In genomic region chr16:81076566-81077076, GRCh38 we compare ENCODE assay signal across 8 cellular contexts. TPM values are rescaled to one million over a fixed set of nuclear protein-coding genes. Genes with fewer than 3 reads are reported as not detected.
A peak's percentile ranks its signal among the peaks of the same experiment; 100 is the strongest.
DNase-seq lines count a peak whose midpoint lies in the region; ATAC-seq and TF ChIP-seq lines count a peak whose summit lies in the region.

No MANE protein-coding gene starts in this region.

- H3K9ac ChIP-seq in DND-41 (ENCODE audit: low read depth, low read length): peak overlapping the region; percentile 81

- H3K4me3 ChIP-seq in DND-41 (ENCODE audit: low read depth in 1 of 2, low read length in 2 of 2) (peak overlapping the region; percentile 53 to 80), H7 (ENCODE audit: insufficient read depth, low read depth, low read length) (peak overlapping the region; percentile 70), LNCaP clone FGC (ENCODE audit: low read depth, low read length) (peak overlapping the region; percentile 81), fibroblast of villous mesenchyme (ENCODE audit: low read depth, low read length) (peak overlapping the region; percentile 84), neuron (ENCODE audit: low read length) (peak overlapping the region; percentile 64)

- H3K79me2 ChIP-seq in DND-41 (ENCODE audit: insufficient read depth, low read length): no peaks in the 10 kb centered on the region

- H3K36me3 ChIP-seq in DND-41 (ENCODE audit: insufficient read depth, low read length): no peaks in the 10 kb centered on the region
- H3K36me3 ChIP-seq in H7 (replicated peaks; ENCODE audit: control insufficient read depth, insufficient read depth, low read length): no peaks in the 10 kb centered on the region; the same call in 1 of the 2 replicates
- peaks cover 2% of the 10 kb centered on the region for H3K36me3 ChIP-seq in neuron (ENCODE audit: insufficient read depth, low read length)

- peak; percentile 84 for ATAC-seq in DND-41 (ENCODE audit: insufficient read depth, low read depth)

- peak; percentile 89 for DNase-seq in DND-41
- DNase-seq in H7: peak; percentile 91
- peak; percentile 59 for DNase-seq in LNCaP clone FGC (ENCODE audit: low read depth)
- DNase-seq in RPMI7951 (ENCODE audit: low read depth): peak; percentile 79
- DNase-seq in activated T-helper 1 cell treated with anti-CD3 and anti-CD28 coated beads, Interleukin-2, amount 50 U/mL, for 16 hours (ENCODE audit: low read depth in 1 of 2, low spot score in 1 of 2): peak; percentile 83 to 86
- peak; percentile 85 for DNase-seq in fibroblast of villous mesenchyme (ENCODE audit: low read depth)
- peak; percentile 61 for DNase-seq in stromal cell of bone marrow (ENCODE audit: low read depth)

- H3K9me3 ChIP-seq in DND-41 (ENCODE audit: insufficient read depth, low read length, severe bottlenecking) (no peaks in the 10 kb centered on the region), neuron (ENCODE audit: low read length) (peaks cover 2% of the 10 kb centered on the region)

- H3K27me3 ChIP-seq in DND-41 (ENCODE audit: insufficient read depth, low read length, poor library complexity) (no peaks in the 10 kb centered on the region), H7 (ENCODE audit: control insufficient read depth, insufficient read depth, low read length) (no peaks in the 10 kb centered on the region; the same call in 1 of the 2 replicates), neuron (ENCODE audit: insufficient read depth, low read length) (no peaks in the 10 kb centered on the region)

- H3K27ac ChIP-seq in DND-41 (ENCODE audit: low read length): peak overlapping the region; percentile 89

- H3K4me2 ChIP-seq in DND-41 (ENCODE audit: insufficient read depth, low read length): peak overlapping the region; percentile 87

- H2AFZ ChIP-seq in DND-41 (ENCODE audit: low read depth, low read length) (peak overlapping the region; percentile 93), neuron (ENCODE audit: low read depth, low read length) (peak overlapping the region; percentile 74)

- peaks cover 18% of the 10 kb centered on the region for H3K4me1 ChIP-seq in DND-41 (ENCODE audit: insufficient read depth, low read length)
- H3K4me1 ChIP-seq in neuron (ENCODE audit: insufficient read depth, low read length): peaks cover 10% of the 10 kb centered on the region

- no peak for TF ChIP-seq CTCF in DND-41 (IDR thresholded peaks at IDR 0.05; ENCODE audit: borderline replicate concordance, extremely low read depth, low read length, poor library complexity, severe bottlenecking)
- no peak for TF ChIP-seq CTCF in LNCaP clone FGC (IDR thresholded peaks at IDR 0.05; ENCODE audit: control insufficient read depth, extremely low read depth, insufficient read depth)
- TF ChIP-seq CTCF in fibroblast of villous mesenchyme (IDR thresholded peaks at IDR 0.05; ENCODE audit: insufficient read depth, low read depth, low read length): no peak

- H4K20me1 ChIP-seq in DND-41 (ENCODE audit: insufficient read depth, low read length): no peaks in the 10 kb centered on the region

RNA-seq across cellular contexts. Expression of gene C16orf46, which starts 0.4 kb away (rescaled TPM):
- total RNA-seq in H7 (2014; rRNA removed; shearing (Covaris generic)): 0.69 TPM in 1 of 2 replicates, not detected in the other
- 0.60 and 4.1 TPM in 2 replicates for total RNA-seq in RPMI7951 (2014; rRNA removed; shearing (Covaris generic))
- total RNA-seq in fibroblast of villous mesenchyme: 0.86 and 0.97 TPM in 2 replicates

RNA-seq across cellular contexts. Expression of gene GCSH, which starts 19.6 kb away (rescaled TPM):
- total RNA-seq in H7 (2014; rRNA removed; shearing (Covaris generic)): 54.5 and 79.0 TPM in 2 replicates
- total RNA-seq in RPMI7951 (2014; rRNA removed; shearing (Covaris generic)): 56.9 and 61.9 TPM in 2 replicates
- total RNA-seq in fibroblast of villous mesenchyme: 14.5 and 21.2 TPM in 2 replicates

RNA-seq across cellular contexts. Expression of gene ATMIN, which starts 41.0 kb away (rescaled TPM):
- 54.8 and 59.7 TPM in 2 replicates for total RNA-seq in H7 (2014; rRNA removed; shearing (Covaris generic))
- total RNA-seq in RPMI7951 (2014; rRNA removed; shearing (Covaris generic)): 27.9 and 33.5 TPM in 2 replicates
- 36.4 and 54.0 TPM in 2 replicates for total RNA-seq in fibroblast of villous mesenchyme

Comparison
In these comparisons a context has a peak if more than half of its experiments do, and no peak if none do; other contexts are left out.
1. Peak in every context shown above with its lines: DNase-seq, ATAC-seq, H3K4me3 ChIP-seq and H3K27ac ChIP-seq.